In genomic region chr9:5951686-5952211, GRCh38 we compare ENCODE assay signal across 20 cellular contexts.
DNase-seq lines count a peak whose midpoint lies in the region; ATAC-seq and TF ChIP-seq lines count a peak whose summit lies in the region.
"Had no signal": no experiment of that assay in that cellular context is flagged by ENCODE, and none has a peak within 500 bp of the region (broad histone marks: within the 10 kb centered on the region; RNA-seq: fewer than 3 reads in every experiment).

No MANE protein-coding gene starts in this region.

- DNase-seq in ELR (ENCODE audit: low read depth) = peak; percentile 68
- DNase-seq in NCI-H226 = peak; percentile 15
- peak; percentile 66 for DNase-seq in choroid plexus epithelial cell (ENCODE audit: low read depth)
- DNase-seq in kidney tubule cell (ENCODE audit: low spot score) = peak; percentile 75
- DNase-seq in SKM-1 treated with dmso at 0.1 percent for 144 hours (lab: John Stamatoyannopoulos, UW; ENCODE audit: unreplicated experiment) = no peak
- DNase-seq in NCI-H446 treated with DMSO at 0.1 percent for 48 hours (lab: John Stamatoyannopoulos, UW) = no peak
- no peak for DNase-seq in NCI-H82 (lab: John Stamatoyannopoulos, UW)
- DNase-seq: activated CD8-positive, alpha-beta memory T cell treated with anti-CD3 and anti-CD28 coated beads for 24 hours; activated naive CD8-positive, alpha-beta T cell treated with anti-CD3 and anti-CD28 coated beads, Interleukin-2, amount 10 ng/mL, durations not matched to agents 7 days and 5 days; BE2C; endodermal cell; glutamatergic neuron; naive B cell; NCI-H146; posterior cingulate gyrus; SHP77; tibial artery had no signal

- TF ChIP-seq CTCF in choroid plexus epithelial cell (conservative IDR thresholded peaks at IDR 0.05; ENCODE audit: low read depth, low read length) = no peak

- no peak overlapping the region for H3K4me3 ChIP-seq in choroid plexus epithelial cell (ENCODE audit: low read depth, low read length)
- H3K4me3 ChIP-seq: HAP-1, lung, tibial artery had no signal

- no peak for ATAC-seq in HG02885 (IDR thresholded peaks at IDR 0.05; ENCODE audit: poor library complexity, unreplicated experiment)

Comparison
In these comparisons a context has a peak if more than half of its experiments do, and no peak if none do; other contexts are left out.
1. DNase-seq: peak in ELR (single experiment), NCI-H226 (single experiment), choroid plexus epithelial cell (single experiment) and kidney tubule cell (single experiment); none in SKM-1 treated with dmso at 0.1 percent for 144 hours (single experiment), NCI-H446 treated with DMSO at 0.1 percent for 48 hours (single experiment) and NCI-H82 (single experiment).